1 cellular context compared by ENCODE assay signal in the genomic region with DNA sequence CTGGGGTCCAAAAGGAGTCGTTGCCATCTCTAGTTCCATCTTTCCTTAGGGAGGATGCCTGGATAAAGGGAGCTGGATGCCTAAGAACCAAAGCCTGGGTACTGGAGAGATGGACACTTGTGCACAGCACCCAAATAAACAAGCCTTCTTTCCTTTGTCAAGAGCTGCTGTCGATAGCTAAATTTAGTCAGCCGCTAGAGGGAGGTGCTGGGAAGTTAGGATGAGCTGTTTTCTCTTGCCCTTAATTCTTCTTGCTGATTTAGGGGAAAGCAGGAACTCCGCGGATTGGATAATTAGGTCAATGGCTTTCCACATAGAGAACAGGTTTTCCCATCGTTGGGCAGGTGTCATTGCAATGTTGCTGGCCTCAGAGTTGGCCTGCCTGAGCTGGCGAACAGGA.
TF ChIP-seq lines count a peak whose summit lies in the region.

No MANE protein-coding gene starts in this region.

TF ChIP-seq in H1, 55 proteins besides CTCF, POLR2A, EP300 and RAD21 (continued from another document):
- TF ChIP-seq ATF3 (IDR thresholded peaks at IDR 0.05; ENCODE audit: insufficient read depth, low read depth, low read length) (no peak), SP1 (IDR thresholded peaks at IDR 0.05; ENCODE audit: low read depth, low read length) (no peak), CHD7 (IDR thresholded peaks at IDR 0.05; ENCODE audit: insufficient replicate concordance, low read length) (no peak), E2F6 (IDR thresholded peaks at IDR 0.05) (0 out of 2 replicates have a peak, but pooled peaks have one; percentile 35), TAF1 (IDR thresholded peaks at IDR 0.05; ENCODE audit: low read depth, low read length) (no peak), HDAC6 (IDR thresholded peaks at IDR 0.05; ENCODE audit: low read depth, low read length) (no peak), POU5F1 (IDR thresholded peaks at IDR 0.05; ENCODE audit: low read depth, low read length) (no peak), SIRT6 (IDR thresholded peaks at IDR 0.05; ENCODE audit: low read length) (no peak), BRCA1 (IDR thresholded peaks at IDR 0.05; ENCODE audit: low read depth, low read length) (no peak), CEBPB (IDR thresholded peaks at IDR 0.05; ENCODE audit: low read depth, low read length) (no peak), SRF (IDR thresholded peaks at IDR 0.05; ENCODE audit: low read depth, low read length) (no peak), KDM4A (IDR thresholded peaks at IDR 0.05; ENCODE audit: low read depth, low read length, severe bottlenecking) (no peak), CBX8 (IDR thresholded peaks at IDR 0.05; ENCODE audit: borderline replicate concordance, low read depth, low read length) (no peak), POLR2AphosphoS5 (IDR thresholded peaks at IDR 0.05; ENCODE audit: low read depth, low read length) (no peak), SP2 (IDR thresholded peaks at IDR 0.05; ENCODE audit: low read length) (no peak), BACH1 (IDR thresholded peaks at IDR 0.05; ENCODE audit: low read length) (no peak), NANOG (IDR thresholded peaks at IDR 0.05; ENCODE audit: insufficient read depth, low read depth, low read length, poor library complexity, severe bottlenecking) (no peak), CBX5 (IDR thresholded peaks at IDR 0.05; ENCODE audit: low read depth, low read length) (no peak), YY1 (IDR thresholded peaks at IDR 0.05; ENCODE audit: low read depth, low read length) (0 out of 2 replicates have a peak, but pooled peaks have one; percentile 37), RXRA (IDR thresholded peaks at IDR 0.05; ENCODE audit: insufficient read depth, low read depth, low read length) (no peak), MAFK (IDR thresholded peaks at IDR 0.05; ENCODE audit: low read depth, low read length) (peak; percentile 20; the same call in 1 of the 2 replicates), JUND (IDR thresholded peaks at IDR 0.05; ENCODE audit: low read length) (no peak; the same call in 1 of the 2 replicates)
- TF ChIP-seq, protein P1, sequence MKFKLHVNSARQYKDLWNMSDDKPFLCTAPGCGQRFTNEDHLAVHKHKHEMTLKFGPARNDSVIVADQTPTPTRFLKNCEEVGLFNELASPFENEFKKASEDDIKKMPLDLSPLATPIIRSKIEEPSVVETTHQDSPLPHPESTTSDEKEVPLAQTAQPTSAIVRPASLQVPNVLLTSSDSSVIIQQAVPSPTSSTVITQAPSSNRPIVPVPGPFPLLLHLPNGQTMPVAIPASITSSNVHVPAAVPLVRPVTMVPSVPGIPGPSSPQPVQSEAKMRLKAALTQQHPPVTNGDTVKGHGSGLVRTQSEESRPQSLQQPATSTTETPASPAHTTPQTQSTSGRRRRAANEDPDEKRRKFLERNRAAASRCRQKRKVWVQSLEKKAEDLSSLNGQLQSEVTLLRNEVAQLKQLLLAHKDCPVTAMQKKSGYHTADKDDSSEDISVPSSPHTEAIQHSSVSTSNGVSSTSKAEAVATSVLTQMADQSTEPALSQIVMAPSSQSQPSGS (IDR thresholded peaks at IDR 0.05; ENCODE audit: low read length): no peak
